ENCODE assay signal across 10 cellular contexts in the genomic region with DNA sequence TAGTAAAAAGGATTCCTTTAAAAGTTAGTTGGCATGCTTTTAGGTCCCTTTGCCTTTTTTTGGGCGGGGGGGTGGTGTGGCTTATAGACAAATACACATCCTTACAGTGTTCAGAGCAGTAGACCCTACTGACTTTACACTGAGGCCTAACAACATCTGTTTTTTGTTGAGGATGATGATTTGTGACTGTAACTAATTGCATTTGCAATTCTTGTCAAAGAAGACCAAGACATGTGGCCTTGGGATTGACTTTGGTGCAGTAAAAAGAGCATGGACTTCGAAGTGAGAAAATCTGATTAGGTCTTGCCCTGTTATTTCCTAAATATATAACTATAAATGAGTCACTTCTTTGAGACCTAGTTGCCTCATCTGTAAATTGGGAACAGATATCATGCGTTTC.
"Had no signal": no experiment of that assay in that cellular context is flagged by ENCODE, and none has a peak within 500 bp of the region (broad histone marks: within the 10 kb centered on the region; RNA-seq: fewer than 3 reads in every experiment).

No MANE protein-coding gene starts in this region.

- H3K27ac ChIP-seq: GM23248 had no signal

- DNase-seq: GM23248, GOT3, H7, HFFc6, IMR-90, KG1 had no signal

- H3K9ac ChIP-seq: GM23248 had no signal

- H2AFZ ChIP-seq: GM23248 had no signal

- FAIRE-seq: HTR-8/SVneo, K562 had no signal

- H3K9me3 ChIP-seq: HAP-1 had no signal

- H3K36me3 ChIP-seq: HAP-1 had no signal

- H3K4me3 ChIP-seq: GM23248, HAP-1, K562 had no signal

- ATAC-seq: HCT116, K562 had no signal
